In the genomic region with DNA sequence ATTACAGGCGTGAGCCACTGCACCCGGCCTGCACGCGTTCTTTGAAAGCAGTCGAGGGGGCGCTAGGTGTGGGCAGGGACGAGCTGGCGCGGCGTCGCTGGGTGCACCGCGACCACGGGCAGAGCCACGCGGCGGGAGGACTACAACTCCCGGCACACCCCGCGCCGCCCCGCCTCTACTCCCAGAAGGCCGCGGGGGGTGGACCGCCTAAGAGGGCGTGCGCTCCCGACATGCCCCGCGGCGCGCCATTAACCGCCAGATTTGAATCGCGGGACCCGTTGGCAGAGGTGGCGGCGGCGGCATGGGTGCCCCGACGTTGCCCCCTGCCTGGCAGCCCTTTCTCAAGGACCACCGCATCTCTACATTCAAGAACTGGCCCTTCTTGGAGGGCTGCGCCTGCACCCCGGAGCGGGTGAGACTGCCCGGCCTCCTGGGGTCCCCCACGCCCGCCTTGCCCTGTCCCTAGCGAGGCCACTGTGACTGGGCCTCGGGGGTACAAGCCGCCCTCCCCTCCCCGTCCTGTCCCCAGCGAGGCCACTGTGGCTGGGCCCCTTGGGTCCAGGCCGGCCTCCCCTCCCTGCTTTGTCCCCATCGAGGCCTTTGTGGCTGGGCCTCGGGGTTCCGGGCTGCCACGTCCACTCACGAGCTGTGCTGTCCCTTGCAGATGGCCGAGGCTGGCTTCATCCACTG, we compare ENCODE assay signal across 8 cellular contexts. TPM values are rescaled to one million over a fixed set of nuclear protein-coding genes. Genes with fewer than 3 reads are reported as not detected.
A peak's percentile ranks its signal among the peaks of the same experiment; 100 is the strongest.
DNase-seq lines count a peak whose midpoint lies in the region; ATAC-seq and TF ChIP-seq lines count a peak whose summit lies in the region.

TSS of gene BIRC5 (plus strand) at position 238 of the 690 bp plus-strand sequence. CDS start at position 302, 64 bp downstream.

- no peaks in the 10 kb centered on the region for H3K36me3 Mint-ChIP-seq in activated B cell treated with CpG ODN at 0.5 μM for 24 hours (ENCODE audit: low read depth)

- intact Hi-C loops in activated B cell treated with CpG ODN at 0.5 μM for 24 hours (cut with micrococcal nuclease) = loop anchor here (1.0 kb wide), 1 partner anchor 40 kb away; no protein-coding TSS in a partner anchor

- TF ChIP-seq CTCF in activated B cell treated with CpG ODN at 0.5 μM for 24 hours (IDR thresholded peaks at IDR 0.05) = no peak

- DNase-seq in 8988T = peak; percentile 69
- peak; percentile 84 to 95 for DNase-seq in NCI-H446 (lab: John Stamatoyannopoulos, UW)
- peak; percentile 91 for DNase-seq in activated B cell treated with CpG ODN at 0.5 μM for 24 hours
- DNase-seq in caudate nucleus (lab: John Stamatoyannopoulos, UW) = peak in 60 of 61 donors; percentile 13 to 89 (median 75)
- DNase-seq in islet precursor cell = peak; percentile 94
- peak; percentile 91 for DNase-seq in stimulated activated CD4-positive, alpha-beta T cell treated with anti-CD3 and anti-CD28 coated beads, Interleukin-12 subunit alpha, Interleukin-12 subunit beta, amount 100 ng/mL, for 4 hours

- ATAC-seq in GM18861 (IDR thresholded peaks at IDR 0.05; ENCODE audit: unreplicated experiment) = peak; percentile 89
- peak; percentile 97 for ATAC-seq in HG03280 (IDR thresholded peaks at IDR 0.05; ENCODE audit: unreplicated experiment)
- ATAC-seq in activated B cell treated with CpG ODN at 0.5 μM for 24 hours (ENCODE audit: low read depth) = peak; percentile 100

- CTCF ChIA-PET in activated B cell treated with CpG ODN at 0.5 μM for 24 hours (lab: Charles Lee) = no interaction called here

- peak within 1 kb of the TSS; percentile 48 for H3K4me3 Mint-ChIP-seq in activated B cell treated with CpG ODN at 0.5 μM for 24 hours

- H3K27ac ChIP-seq in caudate nucleus (ENCODE audit: low read depth, low read length) = no peak within 1 kb of the TSS

- H3K4me1 Mint-ChIP-seq in activated B cell treated with CpG ODN at 0.5 μM for 24 hours = peaks cover 7% of the 10 kb centered on the region

- H3K27ac Mint-ChIP-seq in activated B cell treated with CpG ODN at 0.5 μM for 24 hours = no peak within 1 kb of the TSS

- no peaks in the 10 kb centered on the region for H3K27me3 Mint-ChIP-seq in activated B cell treated with CpG ODN at 0.5 μM for 24 hours

- no peaks in the 10 kb centered on the region for H3K9me3 Mint-ChIP-seq in activated B cell treated with CpG ODN at 0.5 μM for 24 hours

- POLR2A ChIA-PET in activated B cell treated with CpG ODN at 0.5 μM for 24 hours (lab: Charles Lee) = interaction anchor here (0.7 to 1.2 kb wide), 3 partner anchors 25 to 91 kb away, joined by 4 to 6 read pairs (median 6); no protein-coding TSS in a partner anchor

RNA-seq across cellular contexts. Expression of gene BIRC5, which starts in this region (rescaled TPM):
- total RNA-seq in activated B cell treated with CpG ODN at 0.5 μM for 24 hours = 0.81 and 1.0 TPM in 2 replicates
